In the genomic region with DNA sequence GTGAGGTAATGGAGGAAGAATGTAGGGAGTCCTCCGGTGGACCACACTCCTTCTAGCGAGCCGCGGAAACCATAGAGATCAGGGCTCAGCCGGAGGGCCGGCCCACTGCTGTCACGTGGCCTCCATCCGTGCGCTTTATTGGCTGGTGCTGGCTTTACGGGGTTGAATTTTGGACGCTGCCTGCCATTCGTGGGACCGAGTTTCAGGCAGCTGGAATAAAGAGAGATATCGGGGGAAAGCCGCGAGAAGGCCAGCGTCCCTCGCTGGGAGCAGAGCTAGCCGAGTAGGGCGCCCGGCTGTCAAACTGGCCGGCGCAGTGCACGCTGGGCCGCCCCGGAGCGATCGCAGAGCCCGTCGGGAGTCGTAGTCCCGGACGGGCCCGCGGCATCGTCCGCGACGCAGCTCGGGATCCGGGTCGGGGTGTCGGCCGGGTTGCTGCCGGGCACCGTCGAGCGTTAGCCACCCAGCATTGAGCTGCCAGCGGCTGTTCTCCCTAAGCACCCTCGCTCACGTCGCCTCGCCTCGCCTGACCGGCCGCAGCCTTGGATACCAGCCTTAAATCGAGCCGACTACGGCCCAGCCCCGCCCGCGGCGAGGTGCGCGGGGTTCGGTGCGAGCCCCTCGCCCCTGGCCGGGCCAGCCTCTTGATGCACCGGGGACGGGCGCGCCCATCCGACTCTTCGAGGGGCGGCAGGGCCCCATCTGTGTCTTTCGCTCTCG, we compare ENCODE assay signal across 8 cellular contexts. TPM values are rescaled to one million over a fixed set of nuclear protein-coding genes. Genes with fewer than 3 reads are reported as not detected.
A peak's percentile ranks its signal among the peaks of the same experiment; 100 is the strongest.
DNase-seq lines count a peak whose midpoint lies in the region; ATAC-seq, FAIRE-seq and TF ChIP-seq lines count a peak whose summit lies in the region.
"Not testable (repeated sequence)": the region's sequence is repeated elsewhere in the genome, so short reads cannot be mapped to it uniquely, and the experiment has no call there.

A gene with protein sequence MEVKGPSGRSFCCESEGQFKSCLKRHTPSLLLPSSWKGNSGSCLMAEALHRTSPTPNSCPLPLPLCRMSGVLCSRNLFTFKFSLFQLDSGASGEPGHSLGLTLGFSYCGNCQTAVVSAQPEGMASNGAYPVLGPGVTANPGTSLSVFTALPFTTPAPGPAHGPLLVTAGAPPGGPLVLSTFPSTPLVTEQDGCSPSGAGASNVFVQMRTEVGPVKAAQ (N-terminal part only) (plus strand): TSS at position 244 of the 720 bp plus-strand sequence. CDS start 15,002 bp downstream, outside the sequence.

- not testable (repeated sequence) for TF ChIP-seq CTCF in SK-N-SH (IDR thresholded peaks at IDR 0.05)

- not testable (repeated sequence) for H3K27me3 ChIP-seq in HAP-1 (ENCODE audit: low read depth); SK-N-SH (ENCODE audit: insufficient read depth)

- FAIRE-seq in G401.6 (lab: Jason Lieb, UNC): peak; percentile 84

- not testable (repeated sequence) for H4K20me1 ChIP-seq in SK-N-SH (ENCODE audit: insufficient read depth)

- H3K36me3 ChIP-seq in HAP-1 (replicated peaks); SK-N-SH (replicated peaks in 1 of 2; ENCODE audit: control insufficient read depth in 1 of 2, insufficient read depth in 2 of 2, low read length in 1 of 2): not testable (repeated sequence)

- in situ Hi-C loops in HAP-1 (cut with MboI; ENCODE audit: low sequenced_read_pairs): not testable (repeated sequence)

- no CpG with 5 or more reads among the region's 78 CpGs for WGBS in SK-N-SH (ENCODE audit: low lambda C conversion rate)

- TF ChIP-seq EP300 in SK-N-SH (IDR thresholded peaks at IDR 0.05; ENCODE audit: borderline replicate concordance in 1 of 2, low read depth in 1 of 2, low read length in 1 of 2): not testable (repeated sequence)

- not testable (repeated sequence) for H3K79me2 ChIP-seq in SK-N-SH (ENCODE audit: insufficient read depth)

- H3K4me3 Mint-ChIP-seq in stimulated activated naive CD8-positive, alpha-beta T cell treated with anti-CD3 and anti-CD28 coated beads, Interleukin-15, amount 100 ng/mL, for 72 hours: peak within 1 kb of the TSS; percentile 92 to 98

- ATAC-seq in activated naive CD4-positive, alpha-beta T cell treated with anti-CD3 and anti-CD28 coated beads, Interleukin-2, amount 50 U/mL, for 72 hours: peak; percentile 95
- peak; percentile 96 for ATAC-seq in stimulated activated naive CD8-positive, alpha-beta T cell treated with anti-CD3 and anti-CD28 coated beads, Interleukin-15, amount 100 ng/mL, for 72 hours

- peak within 1 kb of the TSS; percentile 56; the same call in 1 of the 2 replicates for H3K9ac ChIP-seq in SK-N-SH

- H3K4me3 ChIP-seq in HAP-1 (peak within 1 kb of the TSS; percentile 48), SK-N-SH (ENCODE audit: low read depth in 2 of 2, low read length in 1 of 2) (peak within 1 kb of the TSS; percentile 41 to 43; a peak in 2 of 4 replicates)

- H3K4me1 Mint-ChIP-seq in stimulated activated naive CD8-positive, alpha-beta T cell treated with anti-CD3 and anti-CD28 coated beads, Interleukin-15, amount 100 ng/mL, for 72 hours: peaks cover 30% of the 10 kb centered on the region

- H2AFZ ChIP-seq in SK-N-SH (ENCODE audit: low read depth): not testable (repeated sequence)

- not testable (repeated sequence) for H3K36me3 Mint-ChIP-seq in activated naive CD4-positive, alpha-beta T cell treated with anti-CD3 and anti-CD28 coated beads, Interleukin-2, amount 50 U/mL, for 72 hours

- CTCF ChIA-PET in SK-N-SH (lab: Yijun Ruan, JAX): not testable (repeated sequence)

- peak within 1 kb of the TSS in 1 of 2 experiments; percentile 13; a peak in 1 of 4 replicates for H3K27ac ChIP-seq in SK-N-SH (ENCODE audit: low read depth in 2 of 2, low read length in 1 of 2)

- not testable (repeated sequence) for H3F3A ChIP-seq in SK-N-SH (replicated peaks; ENCODE audit: insufficient read depth)

- H3K27ac Mint-ChIP-seq in activated naive CD4-positive, alpha-beta T cell treated with anti-CD3 and anti-CD28 coated beads, Interleukin-2, amount 50 U/mL, for 72 hours: peak within 1 kb of the TSS; percentile 85 to 100
- peak within 1 kb of the TSS; percentile 94 to 98 for H3K27ac Mint-ChIP-seq in stimulated activated naive CD8-positive, alpha-beta T cell treated with anti-CD3 and anti-CD28 coated beads, Interleukin-15, amount 100 ng/mL, for 72 hours

- not testable (repeated sequence) for H3K4me1 ChIP-seq in HAP-1; SK-N-SH (ENCODE audit: control insufficient read depth in 1 of 2, insufficient read depth in 2 of 2, low read depth in 1 of 2, low read length in 1 of 2)

- not testable (repeated sequence) for H3K27me3 Mint-ChIP-seq in stimulated activated naive CD8-positive, alpha-beta T cell treated with anti-CD3 and anti-CD28 coated beads, Interleukin-15, amount 100 ng/mL, for 72 hours

- not testable (repeated sequence) for H3K9me2 ChIP-seq in SK-N-SH

- DNase-seq in HAP-1 (ENCODE audit: low spot score in 2 of 2): peak; percentile 57 to 80
- DNase-seq in Kasumi-1 (lab: John Stamatoyannopoulos, UW): peak; percentile 88 to 89
- peak; percentile 50 for DNase-seq in SK-N-SH
- peak; percentile 67 to 79 for DNase-seq in activated naive CD4-positive, alpha-beta T cell treated with anti-CD3 and anti-CD28 coated beads, Interleukin-2, amount 50 U/mL, for 72 hours (ENCODE audit: low spot score in 2 of 2)
- peak; percentile 71 for DNase-seq in globus pallidus (ENCODE audit: low spot score)
- DNase-seq in non-pigmented ciliary epithelial cell (ENCODE audit: low read depth): peak; percentile 8
- DNase-seq in stimulated activated naive CD8-positive, alpha-beta T cell treated with anti-CD3 and anti-CD28 coated beads, Interleukin-15, amount 100 ng/mL, for 72 hours: peak; percentile 80 to 84

- H3K4me2 ChIP-seq in SK-N-SH: peak within 1 kb of the TSS; percentile 60; the same call in 1 of the 2 replicates

- H3K9me3 ChIP-seq in HAP-1, SK-N-SH: not testable (repeated sequence)

- TF ChIP-seq RAD21 in SK-N-SH (IDR thresholded peaks at IDR 0.05; ENCODE audit: low read length): not testable (repeated sequence)

- not testable (repeated sequence) for H3K9me3 Mint-ChIP-seq in activated naive CD4-positive, alpha-beta T cell treated with anti-CD3 and anti-CD28 coated beads, Interleukin-2, amount 50 U/mL, for 72 hours; stimulated activated naive CD8-positive, alpha-beta T cell treated with anti-CD3 and anti-CD28 coated beads, Interleukin-15, amount 100 ng/mL, for 72 hours

- POLR2A ChIA-PET in SK-N-SH (lab: Yijun Ruan, JAX): not testable (repeated sequence)

TF ChIP-seq in SK-N-SH, 30 proteins besides CTCF, POLR2A, EP300 and RAD21:
- TF ChIP-seq TAF1 (IDR thresholded peaks at IDR 0.05; ENCODE audit: borderline replicate concordance, low read depth, low read length): 0 out of 2 replicates have a peak, but pooled peaks have one; percentile 18
- TF ChIP-seq, protein P1, sequence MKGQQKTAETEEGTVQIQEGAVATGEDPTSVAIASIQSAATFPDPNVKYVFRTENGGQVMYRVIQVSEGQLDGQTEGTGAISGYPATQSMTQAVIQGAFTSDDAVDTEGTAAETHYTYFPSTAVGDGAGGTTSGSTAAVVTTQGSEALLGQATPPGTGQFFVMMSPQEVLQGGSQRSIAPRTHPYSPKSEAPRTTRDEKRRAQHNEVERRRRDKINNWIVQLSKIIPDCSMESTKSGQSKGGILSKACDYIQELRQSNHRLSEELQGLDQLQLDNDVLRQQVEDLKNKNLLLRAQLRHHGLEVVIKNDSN (IDR thresholded peaks at IDR 0.05; ENCODE audit: borderline replicate concordance, low read depth): peak; percentile 68

RNA-seq across cellular contexts. Expression of the gene that starts here (rescaled TPM):
- 0.05 and 0.19 TPM in 2 replicates for polyA plus RNA-seq in SK-N-SH (2012; rRNA removed)
- polyA plus RNA-seq in SK-N-SH (2012; cell fraction: cytosol; rRNA removed): 0.04 and 0.06 TPM in 2 replicates
- 0.07 and 0.23 TPM in 2 replicates for polyA plus RNA-seq in SK-N-SH (2012; cell fraction: nucleus; rRNA removed)
- total RNA-seq in activated naive CD4-positive, alpha-beta T cell treated with anti-CD3 and anti-CD28 coated beads, Interleukin-2, amount 50 U/mL, for 72 hours: not detected

Comparison
In these comparisons a context has a peak if more than half of its experiments do, and no peak if none do; other contexts are left out.
1. Peak in DNase-seq, H3K4me3 ChIP-seq, H3K9ac ChIP-seq and H3K4me2 ChIP-seq in SK-N-SH; RNA of the gene not detected or under 1 TPM.
2. Peak in DNase-seq and ATAC-seq in activated naive CD4-positive, alpha-beta T cell treated with anti-CD3 and anti-CD28 coated beads, Interleukin-2, amount 50 U/mL, for 72 hours; RNA of the gene not detected or under 1 TPM.
3. DNase-seq: peak in every context shown above with its lines; median percentile 88 in Kasumi-1; 82 in stimulated activated naive CD8-positive, alpha-beta T cell treated with anti-CD3 and anti-CD28 coated beads, Interleukin-15, amount 100 ng/mL, for 72 hours; 73 in activated naive CD4-positive, alpha-beta T cell treated with anti-CD3 and anti-CD28 coated beads, Interleukin-2, amount 50 U/mL, for 72 hours; 71 in globus pallidus; 68 in HAP-1; 50 in SK-N-SH; 8 in non-pigmented ciliary epithelial cell.